9 cellular contexts compared by ENCODE assay signal in genomic region chr9:33452828-33453271, GRCh38. TPM values are rescaled to one million over a fixed set of nuclear protein-coding genes. Genes with fewer than 3 reads are reported as not detected.
DNase-seq lines count a peak whose midpoint lies in the region; TF ChIP-seq lines count a peak whose summit lies in the region.
"Had no signal": no experiment of that assay in that cellular context is flagged by ENCODE, and none has a peak within 500 bp of the region (broad histone marks: within the 10 kb centered on the region; RNA-seq: fewer than 3 reads in every experiment).

No MANE protein-coding gene starts in this region.

- peak overlapping the region; percentile 72; the same call in 1 of the 2 replicates for H2AFZ ChIP-seq in SK-N-SH (ENCODE audit: low read depth)

- DNase-seq in NCI-H1105 treated with DMSO at 0.1 percent for 48 hours (lab: John Stamatoyannopoulos, UW) (peak; percentile 10), NCI-H1105 (lab: John Stamatoyannopoulos, UW) (no peak), HT-29 (ENCODE audit: low spot score) (peak; percentile 72), SK-N-SH (peak; percentile 76), ascending aorta (ENCODE audit: low spot score in 2 of 2) (no peak), DMS114 treated with DMSO at 0.1 percent for 48 hours (lab: John Stamatoyannopoulos, UW; ENCODE audit: unreplicated experiment) (no peak)
- peak; percentile 58 for DNase-seq in stimulated activated CD4-positive, alpha-beta T cell treated with anti-CD3 and anti-CD28 coated beads, Interleukin-4, amount 100 ng/mL, for 1 hour

- WGBS in SK-N-SH (ENCODE audit: low lambda C conversion rate), result 6% methylated on average over 4 of the region's 7 CpGs

- H3K9ac ChIP-seq in SK-N-SH, result peak overlapping the region; percentile 14; the same call in 1 of the 2 replicates
- peak overlapping the region; percentile 24 for H3K9ac ChIP-seq in iPS-20b (ENCODE audit: low read depth, low read length)
- H3K9ac ChIP-seq: BLaER1 had no signal

- H3K4me3 ChIP-seq in SK-N-SH (ENCODE audit: low read depth in 2 of 2, low read length in 1 of 2) (peak overlapping the region in 1 of 2 experiments; percentile 13; a peak in 1 of 4 replicates), ascending aorta (no peak overlapping the region), iPS-20b (ENCODE audit: low read length) (no peak overlapping the region)
- H3K4me3 ChIP-seq: BLaER1 had no signal

- H4K20me1 ChIP-seq in SK-N-SH (ENCODE audit: insufficient read depth), result no peaks in the 10 kb centered on the region
- H4K20me1 ChIP-seq: BLaER1 had no signal

- H3K9me3 ChIP-seq in SK-N-SH, result no peaks in the 10 kb centered on the region
- H3K9me3 ChIP-seq in ascending aorta, result no peaks in the 10 kb centered on the region
- H3K9me3 ChIP-seq in iPS-20b (ENCODE audit: insufficient read depth, low read depth, low read length), result no peaks in the 10 kb centered on the region
- H3K9me3 ChIP-seq: BLaER1 had no signal

- no peak for TF ChIP-seq EP300 in SK-N-SH (IDR thresholded peaks at IDR 0.05; ENCODE audit: borderline replicate concordance in 1 of 2, low read depth in 1 of 2, low read length in 1 of 2)

- no peaks in the 10 kb centered on the region for H3F3A ChIP-seq in SK-N-SH (replicated peaks; ENCODE audit: insufficient read depth)

- TF ChIP-seq CTCF in SK-N-SH (IDR thresholded peaks at IDR 0.05), result peak; percentile 79
- peak in 2 of 3 experiments; percentile 36 to 39 for TF ChIP-seq CTCF in ascending aorta (IDR thresholded peaks at IDR 0.05)

- H3K27me3 ChIP-seq in SK-N-SH (ENCODE audit: insufficient read depth) (no peaks in the 10 kb centered on the region), ascending aorta (no peaks in the 10 kb centered on the region), iPS-20b (ENCODE audit: insufficient read depth, low read length) (peaks cover 11% of the 10 kb centered on the region)
- H3K27me3 ChIP-seq: BLaER1 had no signal

- no peaks in the 10 kb centered on the region for H3K79me2 ChIP-seq in SK-N-SH (ENCODE audit: insufficient read depth)

- 0 out of 2 replicates have a peak overlapping the region, but pooled peaks have one; percentile 23 for H3K4me2 ChIP-seq in SK-N-SH
- H3K4me2 ChIP-seq: BLaER1 had no signal

- H3K9me2 ChIP-seq in SK-N-SH, result no peaks in the 10 kb centered on the region

- CTCF ChIA-PET in SK-N-SH (lab: Yijun Ruan, JAX), result interaction anchor here (0.6 to 10.1 kb wide), 21 partner anchors 12 to 235 kb away, joined by 3 to 135 read pairs (median 6); partner anchors contain the start of genes NFX1 and NOL6

- H3K36me3 ChIP-seq in SK-N-SH (replicated peaks in 1 of 2; ENCODE audit: control insufficient read depth in 1 of 2, insufficient read depth in 2 of 2, low read length in 1 of 2) (no peaks in the 10 kb centered on the region), ascending aorta (no peaks in the 10 kb centered on the region), iPS-20b (ENCODE audit: insufficient read depth, low read depth, low read length) (no peaks in the 10 kb centered on the region)
- H3K36me3 ChIP-seq: BLaER1 had no signal

- H3K27ac ChIP-seq in SK-N-SH (ENCODE audit: low read depth in 2 of 2, low read length in 1 of 2), result no peak overlapping the region
- no peak overlapping the region for H3K27ac ChIP-seq in ascending aorta
- no peak overlapping the region for H3K27ac ChIP-seq in iPS-20b (ENCODE audit: low read length)
- H3K27ac ChIP-seq: BLaER1 had no signal

- peak; percentile 67 for TF ChIP-seq RAD21 in SK-N-SH (IDR thresholded peaks at IDR 0.05; ENCODE audit: low read length)

- H3K4me1 ChIP-seq in SK-N-SH (ENCODE audit: control insufficient read depth in 1 of 2, insufficient read depth in 2 of 2, low read depth in 1 of 2, low read length in 1 of 2) (peaks cover 0 to 9% of the 10 kb centered on the region in 2 experiments; a peak in 1 of 4 replicates), ascending aorta (no peaks in the 10 kb centered on the region), iPS-20b (ENCODE audit: insufficient read depth, low read length) (peaks cover 8% of the 10 kb centered on the region)

- POLR2A ChIA-PET in SK-N-SH (lab: Yijun Ruan, JAX), result interaction anchor here (0.6 kb wide), 1 partner anchor 48 kb away, joined by 3 read pairs; no protein-coding TSS in a partner anchor

- intact Hi-C loops in ascending aorta (cut with DNase I), result no loop called here

TF ChIP-seq in SK-N-SH, 30 proteins besides CTCF, POLR2A, EP300 and RAD21:
- TF ChIP-seq MAX (IDR thresholded peaks at IDR 0.05; ENCODE audit: low read depth) (peak; percentile 42; the same call in 1 of the 2 replicates), SMC3 (IDR thresholded peaks at IDR 0.05; ENCODE audit: low read depth, low read length) (peak; percentile 55), FOSL2 (IDR thresholded peaks at IDR 0.05; ENCODE audit: borderline replicate concordance, low read depth) (peak; percentile 34; the same call in 1 of the 2 replicates), POLR2AphosphoS5 (IDR thresholded peaks at IDR 0.05; ENCODE audit: low read depth, low read length) (no peak), CHD2 (IDR thresholded peaks at IDR 0.05; ENCODE audit: low read length, partially characterized antibody) (no peak)
- TF ChIP-seq, protein P1, sequence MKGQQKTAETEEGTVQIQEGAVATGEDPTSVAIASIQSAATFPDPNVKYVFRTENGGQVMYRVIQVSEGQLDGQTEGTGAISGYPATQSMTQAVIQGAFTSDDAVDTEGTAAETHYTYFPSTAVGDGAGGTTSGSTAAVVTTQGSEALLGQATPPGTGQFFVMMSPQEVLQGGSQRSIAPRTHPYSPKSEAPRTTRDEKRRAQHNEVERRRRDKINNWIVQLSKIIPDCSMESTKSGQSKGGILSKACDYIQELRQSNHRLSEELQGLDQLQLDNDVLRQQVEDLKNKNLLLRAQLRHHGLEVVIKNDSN (IDR thresholded peaks at IDR 0.05; ENCODE audit: borderline replicate concordance, low read depth), result no peak

RNA-seq across cellular contexts. Expression of gene AQP3, which starts 5.5 kb away (rescaled TPM):
- total RNA-seq in HT-29 (2014; rRNA removed; shearing (Covaris generic)), result 82.7 and 116 TPM in 2 replicates
- 0.52 and 0.64 TPM in 2 replicates for polyA plus RNA-seq in SK-N-SH (2012; rRNA removed)
- polyA plus RNA-seq in SK-N-SH (2012; cell fraction: cytosol; rRNA removed), result 0.49 and 0.55 TPM in 2 replicates
- 0.62 and 0.94 TPM in 2 replicates for polyA plus RNA-seq in SK-N-SH (2012; cell fraction: nucleus; rRNA removed)
- 12.7 TPM for total RNA-seq in ascending aorta

RNA-seq across cellular contexts. Expression of gene NOL6, which starts 20.9 kb away (rescaled TPM):
- 53.5 and 54.4 TPM in 2 replicates for total RNA-seq in HT-29 (2014; rRNA removed; shearing (Covaris generic))
- polyA plus RNA-seq in SK-N-SH (2012; rRNA removed), result 52.2 and 61.3 TPM in 2 replicates
- 22.6 and 31.3 TPM in 2 replicates for polyA plus RNA-seq in SK-N-SH (2012; cell fraction: cytosol; rRNA removed)
- polyA plus RNA-seq in SK-N-SH (2012; cell fraction: nucleus; rRNA removed), result 99.2 and 107 TPM in 2 replicates
- total RNA-seq in ascending aorta, result 28.6 TPM

RNA-seq across cellular contexts. Expression of gene AQP7, which starts 50.5 kb away (rescaled TPM):
- total RNA-seq in HT-29 (2014; rRNA removed; shearing (Covaris generic)), result 0.21 and 0.58 TPM in 2 replicates
- 0.05 TPM in 1 of 2 replicates, not detected in the other for polyA plus RNA-seq in SK-N-SH (2012; rRNA removed)
- 0.03 and 0.05 TPM in 2 replicates for polyA plus RNA-seq in SK-N-SH (2012; cell fraction: cytosol; rRNA removed)
- 0.09 and 0.17 TPM in 2 replicates for polyA plus RNA-seq in SK-N-SH (2012; cell fraction: nucleus; rRNA removed)
- 18.9 TPM for total RNA-seq in ascending aorta

Comparison
In these comparisons a context has a peak if more than half of its experiments do, and no peak if none do; other contexts are left out.
1. DNase-seq: peak in NCI-H1105 treated with DMSO at 0.1 percent for 48 hours (single experiment), HT-29 (single experiment), SK-N-SH (single experiment) and stimulated activated CD4-positive, alpha-beta T cell treated with anti-CD3 and anti-CD28 coated beads, Interleukin-4, amount 100 ng/mL, for 1 hour (single experiment); none in NCI-H1105 (single experiment), ascending aorta (0 of 2) and DMS114 treated with DMSO at 0.1 percent for 48 hours (single experiment).
2. RNA of gene AQP7, which starts 50.5 kb away (total RNA-seq): 18.9 TPM in ascending aorta (single experiment); 0.21 to 0.58 TPM in HT-29; every median in the first group is over 10 times any median in the second.